In the genomic region with DNA sequence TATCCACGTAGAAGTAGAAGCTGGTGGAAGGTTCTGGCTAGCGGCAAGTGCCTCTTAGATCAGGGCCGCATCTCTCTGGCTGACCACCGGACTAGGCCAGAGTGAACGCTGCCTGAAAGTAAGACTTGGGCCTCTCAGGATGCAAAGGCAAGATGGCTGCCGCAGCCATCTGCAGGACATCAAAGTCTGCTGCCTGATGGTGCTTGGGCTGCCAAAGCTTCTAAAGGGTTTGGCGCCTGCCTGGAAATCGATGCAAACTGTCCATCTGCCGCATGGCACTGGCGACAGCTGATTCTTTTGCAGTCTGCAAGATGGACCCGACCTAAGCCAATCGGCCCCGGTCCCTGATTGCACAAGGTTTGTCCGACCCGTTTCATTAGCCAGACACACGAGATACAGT, we compare ENCODE assay signal across 17 cellular contexts.
DNase-seq lines count a peak whose midpoint lies in the region; ATAC-seq, FAIRE-seq and TF ChIP-seq lines count a peak whose summit lies in the region.
"Had no signal": no experiment of that assay in that cellular context is flagged by ENCODE, and none has a peak within 500 bp of the region (broad histone marks: within the 10 kb centered on the region; RNA-seq: fewer than 3 reads in every experiment).

No MANE protein-coding gene starts in this region.

- H3K79me2 ChIP-seq in Loucy (ENCODE audit: insufficient read depth, low read length), result no peaks in the 10 kb centered on the region

- WGBS in aorta, 2 donors, result 95 to 97% methylated on average over 16 of the region's 16 CpGs

- H3K9ac ChIP-seq in BLaER1 treated with 17β-estradiol and CSF1 and Interleukin-3, amounts not matched to agents 10 nM and 100 nM, result no peak overlapping the region
- H3K9ac ChIP-seq in Loucy (ENCODE audit: low read depth, low read length, poor library complexity, severe bottlenecking) (no peak overlapping the region), kidney (ENCODE audit: low read length in 2 of 2) (no peak overlapping the region)
- H3K9ac ChIP-seq: GM23248 had no signal

- DNase-seq in kidney (peak; percentile 51), aorta (no peak), islet precursor cell (no peak), RKO (ENCODE audit: low spot score) (no peak)
- DNase-seq: ACHN; BE2C; Calu3; CD4-positive, alpha-beta memory T cell; DMS53; GM23248 had no signal

- peaks cover 0 to 7% (median 0%) of the 10 kb centered on the region in 11 experiments; a peak in 5 of 22 replicates for H3K9me3 ChIP-seq in BLaER1 treated with 17β-estradiol and CSF1 and Interleukin-3, amounts not matched to agents 10 nM and 100 nM (replicated peaks in 1 of 11)
- H3K9me3 ChIP-seq in Loucy (ENCODE audit: insufficient read depth, low read depth, low read length) (no peaks in the 10 kb centered on the region), kidney (ENCODE audit: control insufficient read depth in 1 of 2, low read length in 2 of 2) (no peaks in the 10 kb centered on the region), aorta (ENCODE audit: control insufficient read depth, low read length) (no peaks in the 10 kb centered on the region)
- H3K9me3 ChIP-seq: BE2C, HAP-1 had no signal

- no peak for FAIRE-seq in kidney (lab: Jason Lieb, UNC)
- FAIRE-seq: A204.1, G401.6, GM12892, GM18507 had no signal

- peak overlapping the region in 10 of 11 experiments; percentile 12 to 60 (median 27); a peak in 13 of 22 replicates for H3K4me2 ChIP-seq in BLaER1 treated with 17β-estradiol and CSF1 and Interleukin-3, amounts not matched to agents 10 nM and 100 nM
- no peak overlapping the region for H3K4me2 ChIP-seq in Loucy (ENCODE audit: low read depth, low read length, poor library complexity, severe bottlenecking)

- intact Hi-C loops in kidney (cut with DNase I), result no loop called here
- intact Hi-C loops in aorta (cut with DNase I), result no loop called here

- peak overlapping the region; percentile 80; the same call in 1 of the 2 replicates for H2AFZ ChIP-seq in Loucy (ENCODE audit: low read length)
- H2AFZ ChIP-seq: GM23248 had no signal

- no peak overlapping the region for H3K4me3 ChIP-seq in BLaER1 treated with 17β-estradiol and CSF1 and Interleukin-3, amounts not matched to agents 10 nM and 100 nM
- H3K4me3 ChIP-seq in Loucy (ENCODE audit: low read length, poor library complexity, severe bottlenecking) (no peak overlapping the region), kidney (ENCODE audit: low read length in 2 of 2) (no peak overlapping the region), aorta (ENCODE audit: low read length in 2 of 2) (no peak overlapping the region)
- H3K4me3 ChIP-seq: GM23248, HAP-1 had no signal

- no peaks in the 10 kb centered on the region for H3K9me2 ChIP-seq in Loucy (replicated peaks; ENCODE audit: low read depth, low read length)

- H3K27me3 ChIP-seq in BLaER1 treated with 17β-estradiol and CSF1 and Interleukin-3, amounts not matched to agents 10 nM and 100 nM, result no peaks in the 10 kb centered on the region
- H3K27me3 ChIP-seq in Loucy (ENCODE audit: insufficient read depth, low read length, poor library complexity, severe bottlenecking) (no peaks in the 10 kb centered on the region), aorta (ENCODE audit: control insufficient read depth in 1 of 2, insufficient read depth in 2 of 2, low read length in 1 of 2) (no peaks in the 10 kb centered on the region)
- H3K27me3 ChIP-seq: BE2C had no signal

- no peaks in the 10 kb centered on the region for H3F3A ChIP-seq in Loucy (ENCODE audit: low read depth)

- no peaks in the 10 kb centered on the region for H4K20me1 ChIP-seq in BLaER1 treated with 17β-estradiol and CSF1 and Interleukin-3, amounts not matched to agents 10 nM and 100 nM
- H4K20me1 ChIP-seq in Loucy (ENCODE audit: insufficient read depth, low read length, poor library complexity, severe bottlenecking), result no peaks in the 10 kb centered on the region

- ATAC-seq in aorta (ENCODE audit: low FRiP score), result no peak

- TF ChIP-seq CTCF in Loucy (conservative IDR thresholded peaks at IDR 0.05; ENCODE audit: low read length), result no peak
- TF ChIP-seq CTCF in kidney (IDR thresholded peaks at IDR 0.05; ENCODE audit: borderline replicate concordance, extremely low read depth, insufficient read depth), result no peak

- peaks cover 0 to 18% (median 11%) of the 10 kb centered on the region in 10 experiments; a peak in 14 of 20 replicates for H3K4me1 ChIP-seq in BLaER1 treated with 17β-estradiol and CSF1 and Interleukin-3, amounts not matched to agents 10 nM and 100 nM
- peaks cover 39% of the 10 kb centered on the region for H3K4me1 ChIP-seq in Loucy (ENCODE audit: insufficient read depth, low read length, poor library complexity, severe bottlenecking)
- H3K4me1 ChIP-seq in kidney (ENCODE audit: control insufficient read depth in 1 of 2, insufficient read depth in 1 of 2, low read depth in 1 of 2, low read length in 2 of 2), result no peaks in the 10 kb centered on the region
- H3K4me1 ChIP-seq in aorta (ENCODE audit: control insufficient read depth in 1 of 2, insufficient read depth in 2 of 2, low read length in 2 of 2), result no peaks in the 10 kb centered on the region

- H3K27ac ChIP-seq in BLaER1 treated with 17β-estradiol and CSF1 and Interleukin-3, amounts not matched to agents 10 nM and 100 nM, result no peak overlapping the region
- H3K27ac ChIP-seq in kidney (ENCODE audit: low read depth in 2 of 2, low read length in 2 of 2), result no peak overlapping the region
- no peak overlapping the region for H3K27ac ChIP-seq in aorta (ENCODE audit: low read depth in 1 of 2, low read length in 2 of 2)
- H3K27ac ChIP-seq: GM23248 had no signal

- H3K36me3 ChIP-seq in BLaER1 treated with 17β-estradiol and CSF1 and Interleukin-3, amounts not matched to agents 10 nM and 100 nM, result no peaks in the 10 kb centered on the region
- H3K36me3 ChIP-seq in Loucy (ENCODE audit: insufficient read depth, low read length), result no peaks in the 10 kb centered on the region
- H3K36me3 ChIP-seq in kidney (ENCODE audit: control insufficient read depth in 1 of 2, insufficient read depth in 2 of 2, low read length in 2 of 2), result no peaks in the 10 kb centered on the region
- H3K36me3 ChIP-seq in aorta (ENCODE audit: control insufficient read depth in 1 of 2, insufficient read depth in 2 of 2, low read length in 1 of 2), result no peaks in the 10 kb centered on the region
- H3K36me3 ChIP-seq: BE2C, HAP-1 had no signal
